Comparison of ENCODE assay signal across 25 cellular contexts in the genomic region with DNA sequence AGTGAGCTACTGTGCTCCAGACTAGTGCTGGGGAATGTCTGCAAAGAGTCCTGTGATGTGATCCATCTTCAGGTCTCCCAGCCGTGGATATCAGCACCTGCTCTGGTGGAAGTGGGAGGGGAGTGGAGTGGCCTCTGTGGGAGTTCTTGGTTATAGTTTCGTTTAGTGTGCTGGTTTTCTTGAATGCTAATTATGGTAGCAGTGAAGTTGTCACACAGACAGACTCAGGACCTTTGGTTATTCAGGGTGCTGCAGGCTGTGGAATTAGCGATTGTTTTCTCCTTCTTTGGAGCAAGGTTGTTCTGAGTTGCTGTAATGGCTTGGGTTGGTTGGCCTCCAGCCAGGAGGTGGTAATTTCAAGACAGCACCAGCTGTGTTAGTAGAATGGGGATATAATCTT.
DNase-seq lines count a peak whose midpoint lies in the region; ATAC-seq and TF ChIP-seq lines count a peak whose summit lies in the region.
"Had no signal": no experiment of that assay in that cellular context is flagged by ENCODE, and none has a peak within 500 bp of the region (broad histone marks: within the 10 kb centered on the region; RNA-seq: fewer than 3 reads in every experiment).

No MANE protein-coding gene starts in this region.

- H3K36me3 ChIP-seq in IMR-90 (ENCODE audit: control insufficient read depth, insufficient read depth, low read length) (no peaks in the 10 kb centered on the region), A673 (ENCODE audit: insufficient read depth, low read length, poor library complexity, severe bottlenecking) (no peaks in the 10 kb centered on the region), right atrium auricular region (no peaks in the 10 kb centered on the region)

- H3K27ac ChIP-seq in IMR-90 (ENCODE audit: insufficient read depth, low read length) (no peak overlapping the region), A673 (ENCODE audit: low read depth, low read length, poor library complexity, severe bottlenecking) (no peak overlapping the region), right atrium auricular region (no peak overlapping the region)
- H3K27ac ChIP-seq: C4-2B, GM23248, HL-60, SK-N-MC had no signal

- H3K18ac ChIP-seq in IMR-90 (ENCODE audit: low read depth, low read length): no peak overlapping the region

- POLR2A ChIA-PET in IMR-90 (lab: Charles Lee; ENCODE audit: unreplicated experiment): no interaction called here
- POLR2A ChIA-PET in A673 (lab: Charles Lee; ENCODE audit: low non-redundant PET): no interaction called here

- TF ChIP-seq CTCF in GM12865 (IDR thresholded peaks at IDR 0.05; ENCODE audit: insufficient read depth, low read depth, low read length, missing control alignments): no peak
- no peak for TF ChIP-seq CTCF in IMR-90 (conservative IDR thresholded peaks at IDR 0.05; ENCODE audit: low read depth, low read length)
- TF ChIP-seq CTCF in A673 (conservative IDR thresholded peaks at IDR 0.05; ENCODE audit: low read depth, low read length): no peak
- no peak for TF ChIP-seq CTCF in right atrium auricular region (IDR thresholded peaks at IDR 0.05)

- no peaks in the 10 kb centered on the region for H3K79me1 ChIP-seq in IMR-90 (ENCODE audit: low read depth in 1 of 2, low read length in 2 of 2)

- no peak overlapping the region for H2BK15ac ChIP-seq in IMR-90 (ENCODE audit: low read depth, low read length)

- H3K27me3 ChIP-seq in IMR-90 (ENCODE audit: control insufficient read depth, insufficient read depth, low read length): no peaks in the 10 kb centered on the region
- no peaks in the 10 kb centered on the region for H3K27me3 ChIP-seq in A673 (replicated peaks; ENCODE audit: insufficient read depth, low read depth, low read length, poor library complexity)
- no peaks in the 10 kb centered on the region for H3K27me3 ChIP-seq in right atrium auricular region

- in situ Hi-C loops in IMR-90 (cut with MboI; ENCODE audit: low sequenced_read_pairs): no loop called here

- no peak overlapping the region for H3K9ac ChIP-seq in IMR-90 (ENCODE audit: low read depth, low read length)
- H3K9ac ChIP-seq: GM23248 had no signal

- no peak for TF ChIP-seq RAD21 in IMR-90 (IDR thresholded peaks at IDR 0.05; ENCODE audit: low read length)

- H3K4me1 ChIP-seq in IMR-90 (ENCODE audit: control insufficient read depth, insufficient read depth, low read length) (no peaks in the 10 kb centered on the region), A673 (ENCODE audit: insufficient read depth, low read length, poor library complexity, severe bottlenecking) (no peaks in the 10 kb centered on the region), right atrium auricular region (no peaks in the 10 kb centered on the region)

- no peak overlapping the region for H3K4ac ChIP-seq in IMR-90 (ENCODE audit: low read depth, low read length)

- no peak overlapping the region for H2AFZ ChIP-seq in IMR-90 (replicated peaks; ENCODE audit: low read length, poor library complexity)
- H2AFZ ChIP-seq: GM23248 had no signal

- BruUV-seq in IMR-90 (replicated peaks; lab: Mats Ljungman, UMichigan): no TSS peak
- no TSS peak for BruUV-seq in A673 (replicated peaks; lab: Mats Ljungman, UMichigan)

- no peak overlapping the region for H3K4me2 ChIP-seq in IMR-90 (ENCODE audit: low read depth, low read length)

- intact Hi-C loops in IMR-90 (cut with micrococcal nuclease) (no loop called here), A673 (cut with micrococcal nuclease; ENCODE audit: unreplicated experiment) (no loop called here)

- ATAC-seq in HG02870 (IDR thresholded peaks at IDR 0.05; ENCODE audit: unreplicated experiment): peak; percentile 63
- ATAC-seq in IMR-90 (ENCODE audit: low read depth): no peak
- ATAC-seq: HepG2, PC-3 had no signal

- no peak overlapping the region for H2BK120ac ChIP-seq in IMR-90 (ENCODE audit: low read depth, low read length)

- H3K9me3 ChIP-seq in IMR-90 (ENCODE audit: control insufficient read depth, insufficient read depth, low read length) (no peaks in the 10 kb centered on the region), A673 (ENCODE audit: low read depth, low read length, poor library complexity, severe bottlenecking) (no peaks in the 10 kb centered on the region), right atrium auricular region (no peaks in the 10 kb centered on the region)

- no peaks in the 10 kb centered on the region for H3K9me1 ChIP-seq in IMR-90 (ENCODE audit: insufficient read depth, low read length)

- H3K56ac ChIP-seq in IMR-90 (ENCODE audit: extremely low read depth, insufficient read depth, low read length): no peak overlapping the region

- H2BK5ac ChIP-seq in IMR-90 (ENCODE audit: low read depth, low read length, poor library complexity, severe bottlenecking): no peak overlapping the region

- DNase-seq in GM12865 (ENCODE audit: low read depth) (peak; percentile 40), IMR-90 (no peak), RPMI8226 (peak; percentile 52), A673 (ENCODE audit: low spot score) (no peak), NCI-H1436 (lab: John Stamatoyannopoulos, UW) (no peak), right atrium auricular region (ENCODE audit: low spot score) (no peak)
- DNase-seq: 8988T; Calu3; CD8-positive, alpha-beta memory T cell; DMS153; H9; HFFc6; NCI-H1694 treated with DMSO at 0.1 percent for 48 hours; NCI-H2081 treated with DMSO at 0.1 percent for 48 hours; NCI-H526; SHP77; SW 1271; T-helper 2 cell had no signal

- H3K4me3 ChIP-seq in GM12865 (ENCODE audit: low read depth, low read length): no peak overlapping the region
- no peak overlapping the region for H3K4me3 ChIP-seq in IMR-90 (ENCODE audit: insufficient read depth, low read depth, low read length)
- H3K4me3 ChIP-seq in A673 (ENCODE audit: low read depth, low read length, poor library complexity, severe bottlenecking): no peak overlapping the region
- H3K4me3 ChIP-seq in right atrium auricular region: no peak overlapping the region
- H3K4me3 ChIP-seq: GM23248, SK-N-MC had no signal

- H4K20me1 ChIP-seq in IMR-90 (ENCODE audit: insufficient read depth, low read length): no peaks in the 10 kb centered on the region

- CTCF ChIA-PET in IMR-90 (lab: Yijun Ruan, JAX) (no interaction called here), A673 (lab: Charles Lee) (no interaction called here)

- H4K91ac ChIP-seq in IMR-90 (ENCODE audit: insufficient read depth, low read depth, low read length): no peak overlapping the region

- no peak overlapping the region for H4K8ac ChIP-seq in IMR-90 (ENCODE audit: low read depth in 2 of 2, low read length in 2 of 2)

- no peak overlapping the region for H2AK9ac ChIP-seq in IMR-90 (replicated peaks; ENCODE audit: low read depth, low read length, poor library complexity)

- 0 out of 2 replicates have a peak overlapping the region, but pooled peaks have one; percentile 32 for H3K14ac ChIP-seq in IMR-90 (replicated peaks; ENCODE audit: low read depth, low read length)

- WGBS in IMR-90 (ENCODE audit: extremely low coverage in 2 of 2, insufficient read length in 1 of 2), 2 experiments: no CpG with 5 or more reads among the region's 3 CpGs

- dilution Hi-C loops in IMR-90 (cut with HindIII; ENCODE audit: low sequenced_read_pairs, unreplicated experiment): no loop called here

- no peak overlapping the region for H4K5ac ChIP-seq in IMR-90 (ENCODE audit: low read depth, low read length)

- H2AK5ac ChIP-seq in IMR-90 (ENCODE audit: low read depth, low read length): no peak overlapping the region

- no peak for TF ChIP-seq POLR2A in IMR-90 (IDR thresholded peaks at IDR 0.05; ENCODE audit: low read depth, low read length)

- no peak overlapping the region for H3K23ac ChIP-seq in IMR-90 (ENCODE audit: low read depth, low read length)

- no peak overlapping the region for H2BK20ac ChIP-seq in IMR-90 (ENCODE audit: low read depth, low read length)

TF ChIP-seq in IMR-90, 13 proteins besides CTCF, POLR2A, EP300 and RAD21:
- no peak for TF ChIP-seq BHLHE40 (IDR thresholded peaks at IDR 0.05; ENCODE audit: low read depth, low read length)

Comparison
In these comparisons a context has a peak if more than half of its experiments do, and no peak if none do; other contexts are left out.
1. DNase-seq: peak in GM12865 (single experiment) and RPMI8226 (single experiment); none in IMR-90 (single experiment), A673 (single experiment), NCI-H1436 (single experiment) and right atrium auricular region (single experiment).